21 cellular contexts compared by ENCODE assay signal in the genomic region with DNA sequence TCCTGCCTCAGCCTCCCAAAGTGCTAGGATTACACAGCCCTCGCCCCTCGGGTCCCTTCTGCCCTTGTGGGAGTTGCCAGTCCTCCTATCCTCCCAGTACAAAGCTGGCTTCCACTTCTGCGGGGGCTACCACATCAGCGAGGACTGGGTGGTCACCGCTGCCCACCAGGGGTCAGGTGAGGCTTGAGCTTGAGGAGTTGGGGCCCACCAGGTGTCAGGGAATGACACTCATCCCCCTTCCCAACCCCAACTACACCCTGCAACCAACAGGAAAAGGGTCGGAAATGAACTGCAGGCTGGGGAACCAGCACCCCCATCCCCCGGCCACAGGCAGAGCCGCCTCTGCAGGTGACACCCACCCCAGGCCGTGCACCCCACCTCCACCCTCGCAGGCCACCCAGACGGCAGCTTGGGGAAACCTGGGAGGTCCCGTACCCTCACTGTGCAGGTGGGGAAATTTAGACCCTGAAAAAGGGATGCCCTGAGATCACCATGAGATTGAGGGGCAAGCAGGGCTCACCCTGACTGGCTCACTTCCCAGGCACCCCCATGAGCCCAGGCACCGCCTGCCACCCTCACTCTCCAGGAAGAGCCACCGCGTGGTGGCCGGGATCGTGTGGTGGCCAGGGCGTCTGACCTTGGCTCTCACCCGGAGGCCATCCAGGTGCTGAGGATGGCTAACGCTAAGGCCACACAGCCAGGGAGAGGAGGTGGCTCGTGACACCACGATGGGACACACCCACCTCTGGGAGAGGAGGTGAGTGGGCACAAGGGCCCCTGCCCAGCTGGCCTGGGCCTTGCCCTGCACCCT. TPM values are rescaled to one million over a fixed set of nuclear protein-coding genes. Genes with fewer than 3 reads are reported as not detected.
A peak's percentile ranks its signal among the peaks of the same experiment; 100 is the strongest.
DNase-seq lines count a peak whose midpoint lies in the region; ATAC-seq, FAIRE-seq and TF ChIP-seq lines count a peak whose summit lies in the region.
"Had no signal": no experiment of that assay in that cellular context is flagged by ENCODE, and none has a peak within 500 bp of the region (broad histone marks: within the 10 kb centered on the region; RNA-seq: fewer than 3 reads in every experiment).

No MANE protein-coding gene starts in this region.

- H3K9me2 ChIP-seq in HCT116 (ENCODE audit: insufficient read depth), result no peaks in the 10 kb centered on the region

- no peak overlapping the region for H2BK120ac ChIP-seq in neuronal stem cell (ENCODE audit: low read depth, low read length)

- no peaks in the 10 kb centered on the region for H3K4me1 ChIP-seq in HCT116 (ENCODE audit: control insufficient read depth in 1 of 2, insufficient read depth in 2 of 2, low read length in 2 of 2)
- H3K4me1 ChIP-seq in astrocyte (ENCODE audit: insufficient read depth, low read length), result no peaks in the 10 kb centered on the region
- no peaks in the 10 kb centered on the region for H3K4me1 ChIP-seq in neuronal stem cell (ENCODE audit: control insufficient read depth in 2 of 2, insufficient read depth in 1 of 2, low read depth in 1 of 2, low read length in 2 of 2)
- H3K4me1 ChIP-seq: transverse colon had no signal

- CTCF ChIA-PET in HCT116 (lab: Charles Lee), result no interaction called here

- TF ChIP-seq CTCF in HCT116 (IDR thresholded peaks at IDR 0.05 in 2 of 3, conservative IDR thresholded peaks at IDR 0.05 in 1 of 3; ENCODE audit: borderline replicate concordance in 1 of 3, insufficient read depth in 1 of 3, low read depth in 2 of 3, low read length in 2 of 3) (no peak), astrocyte (IDR thresholded peaks at IDR 0.05; ENCODE audit: insufficient read depth, low read depth, low read length) (no peak)

- no peaks in the 10 kb centered on the region for H3K27me3 ChIP-seq in HCT116 (ENCODE audit: insufficient read depth, low read length)
- no peaks in the 10 kb centered on the region for H3K27me3 ChIP-seq in astrocyte (ENCODE audit: insufficient read depth, low read length)
- H3K27me3 ChIP-seq in neuronal stem cell (ENCODE audit: control insufficient read depth in 3 of 3, insufficient read depth in 3 of 3, low read depth in 1 of 3, low read length in 3 of 3), result no peaks in the 10 kb centered on the region
- H3K27me3 ChIP-seq: BLaER1, gastrocnemius medialis had no signal

- H2BK5ac ChIP-seq in neuronal stem cell (ENCODE audit: low read length), result no peak overlapping the region

- no peak overlapping the region for H3K9ac ChIP-seq in HCT116 (ENCODE audit: low read length)
- H3K9ac ChIP-seq in astrocyte (ENCODE audit: low read length), result no peak overlapping the region
- no peak overlapping the region for H3K9ac ChIP-seq in neuronal stem cell (ENCODE audit: low read depth, low read length, poor library complexity)
- H3K9ac ChIP-seq: BLaER1 had no signal

- WGBS in neuronal stem cell (ENCODE audit: extremely low coverage in 2 of 2, insufficient read length in 2 of 2, insufficient replicate concordance in 1 of 2), 2 donors, result no CpG with 5 or more reads among the region's 22 CpGs

- no TSS peak for BruUV-seq in HCT116 (replicated peaks; lab: Mats Ljungman, UMichigan)

- H3K18ac ChIP-seq in neuronal stem cell (ENCODE audit: low read length), result peak overlapping the region; percentile 71

- POLR2A ChIA-PET in HCT116 (lab: Charles Lee), result no interaction called here

- H3K79me2 ChIP-seq in HCT116 (ENCODE audit: insufficient read depth, low read length) (0 out of 2 replicates have a peak, but pooled peaks cover 4% of the 10 kb centered on the region), astrocyte (ENCODE audit: insufficient read depth, low read length) (peaks cover 23% of the 10 kb centered on the region)

- no peak overlapping the region for H3K4me2 ChIP-seq in HCT116 (ENCODE audit: low read length)
- H3K4me2 ChIP-seq in astrocyte (ENCODE audit: low read length), result no peak overlapping the region
- no peak overlapping the region for H3K4me2 ChIP-seq in neuronal stem cell (ENCODE audit: insufficient read depth, low read length, poor library complexity, severe bottlenecking)
- H3K4me2 ChIP-seq: BLaER1 had no signal

- FAIRE-seq in astrocyte (lab: Jason Lieb, UNC), result no peak
- FAIRE-seq: TTC549 had no signal

- H3K4me1 Mint-ChIP-seq in astrocyte (ENCODE audit: low read depth, unreplicated experiment), result peaks cover 16% of the 10 kb centered on the region
- H3K4me1 Mint-ChIP-seq: mesothelial cell of epicardium; stimulated activated naive CD8-positive, alpha-beta T cell treated with anti-CD3 and anti-CD28 coated beads, Interleukin-15, amount 100 ng/mL, for 72 hours had no signal

- no peaks in the 10 kb centered on the region for H3K9me3 Mint-ChIP-seq in astrocyte (ENCODE audit: unreplicated experiment)
- H3K9me3 Mint-ChIP-seq: activated T-helper 2 cell treated with anti-CD3 and anti-CD28 coated beads, Interferon-gamma antibody, Interleukin-2, Interleukin-4, amounts not matched to agents 10 μg/mL and 5 μg/mL and 100 μg/mL, durations not matched to agents 14 hours and 24 hours and 36 hours; mesothelial cell of epicardium; nephron progenitor cell; stimulated activated naive CD8-positive, alpha-beta T cell treated with anti-CD3 and anti-CD28 coated beads, Interleukin-15, amount 100 ng/mL, for 72 hours had no signal

- peak overlapping the region; percentile 66 for H3K27ac Mint-ChIP-seq in astrocyte (ENCODE audit: unreplicated experiment)
- H3K27ac Mint-ChIP-seq: activated T-helper 2 cell treated with anti-CD3 and anti-CD28 coated beads, Interferon-gamma antibody, Interleukin-2, Interleukin-4, amounts not matched to agents 10 μg/mL and 5 μg/mL and 100 μg/mL, durations not matched to agents 14 hours and 24 hours and 36 hours; mesothelial cell of epicardium; stimulated activated naive CD8-positive, alpha-beta T cell treated with anti-CD3 and anti-CD28 coated beads, Interleukin-15, amount 100 ng/mL, for 72 hours had no signal

- peaks cover 0 to 3% of the 10 kb centered on the region in 2 experiments; a peak in 2 of 4 replicates for H3K36me3 ChIP-seq in HCT116 (ENCODE audit: control insufficient read depth in 1 of 2, insufficient read depth in 2 of 2, low read length in 2 of 2)
- peaks cover 15% of the 10 kb centered on the region for H3K36me3 ChIP-seq in astrocyte (ENCODE audit: insufficient read depth, low read length)
- peaks cover 18 to 41% of the 10 kb centered on the region in 2 donors for H3K36me3 ChIP-seq in neuronal stem cell (replicated peaks in 1 of 2; ENCODE audit: control insufficient read depth in 2 of 2, insufficient read depth in 2 of 2, low read length in 2 of 2)
- H3K36me3 ChIP-seq: BLaER1 had no signal

- peak; percentile 26 for ATAC-seq in HCT116
- ATAC-seq: gastrocnemius medialis; stimulated activated naive CD8-positive, alpha-beta T cell treated with anti-CD3 and anti-CD28 coated beads, Interleukin-15, amount 100 ng/mL, for 72 hours had no signal

- H4K8ac ChIP-seq in neuronal stem cell (ENCODE audit: low read depth, low read length), result peak overlapping the region; percentile 43

- no peak for TF ChIP-seq POLR2A in HCT116 (IDR thresholded peaks at IDR 0.05; ENCODE audit: borderline replicate concordance, extremely low read depth, insufficient read depth, insufficient read length)

- H3K4ac ChIP-seq in neuronal stem cell (ENCODE audit: low read length), result no peak overlapping the region

- RAD21 ChIA-PET in HCT116 (lab: Charles Lee; ENCODE audit: low non-redundant PET in 1 of 2, low total read pairs in 2 of 2, uncharacterized antibody in 2 of 2, unreplicated experiment in 2 of 2), result no interaction called here

- H3K4me3 ChIP-seq in HCT116 (replicated peaks in 1 of 2; ENCODE audit: low read depth in 1 of 2, low read length in 2 of 2) (no peak overlapping the region), astrocyte (ENCODE audit: insufficient read depth, low read depth, low read length) (no peak overlapping the region), neuronal stem cell (ENCODE audit: low read length in 2 of 2) (peak overlapping the region in 1 of 2 donors; percentile 54)
- H3K4me3 ChIP-seq: BLaER1, gastrocnemius medialis, skin epidermis, transverse colon had no signal

- DNase-seq in HCT116 (ENCODE audit: low read depth, low spot score) (no peak), astrocyte (ENCODE audit: low read depth) (no peak), neuronal stem cell (ENCODE audit: low spot score) (no peak)
- no peak for DNase-seq in activated naive CD4-positive, alpha-beta T cell treated with anti-CD3 and anti-CD28 coated beads, Interleukin-2, amount 50 U/mL, for 16 hours
- DNase-seq in activated CD4-positive, alpha-beta T cell treated with anti-CD3 and anti-CD28 coated beads for 48 hours, result no peak
- DNase-seq: activated CD4-positive, alpha-beta T cell treated with anti-CD3 and anti-CD28 coated beads for 4 hours; central memory CD4-positive, alpha-beta T cell; EL; erythroblast; gastrocnemius medialis; NCI-H510A; nephron progenitor cell; stimulated activated naive CD8-positive, alpha-beta T cell treated with anti-CD3 and anti-CD28 coated beads, Interleukin-15, amount 100 ng/mL, for 72 hours; transverse colon had no signal

- TF ChIP-seq RAD21 in HCT116 (IDR thresholded peaks at IDR 0.05; ENCODE audit: low read depth), result no peak

- H3K23ac ChIP-seq in neuronal stem cell (ENCODE audit: low read depth, low read length, poor library complexity), result peak overlapping the region; percentile 68

- H4K91ac ChIP-seq in neuronal stem cell (ENCODE audit: low read depth, low read length, poor library complexity), result no peak overlapping the region

- peaks cover 5% of the 10 kb centered on the region for H3K36me3 Mint-ChIP-seq in astrocyte (ENCODE audit: low read depth, unreplicated experiment)

- no peak overlapping the region for H3K14ac ChIP-seq in neuronal stem cell (ENCODE audit: low read length)

- no peaks in the 10 kb centered on the region for H3K79me1 ChIP-seq in neuronal stem cell (ENCODE audit: low read depth, low read length)

- H2BK12ac ChIP-seq in neuronal stem cell (ENCODE audit: low read length), result no peak overlapping the region

- H3K9me3 ChIP-seq in HCT116 (ENCODE audit: control insufficient read depth in 1 of 2, insufficient read depth in 1 of 2, low read depth in 1 of 2, low read length in 2 of 2) (no peaks in the 10 kb centered on the region), astrocyte (ENCODE audit: insufficient read depth, low read depth, low read length) (no peaks in the 10 kb centered on the region), neuronal stem cell (replicated peaks in 1 of 2; ENCODE audit: control insufficient read depth in 2 of 2, insufficient read depth in 1 of 2, low read depth in 1 of 2, low read length in 2 of 2) (no peaks in the 10 kb centered on the region)
- H3K9me3 ChIP-seq: BLaER1, gastrocnemius medialis, transverse colon had no signal

- peaks cover 4% of the 10 kb centered on the region for H3K27me3 Mint-ChIP-seq in astrocyte (ENCODE audit: low read depth, unreplicated experiment)
- H3K27me3 Mint-ChIP-seq: progenitor cell of endocrine pancreas had no signal

- H4K20me1 ChIP-seq in HCT116 (ENCODE audit: insufficient read depth) (no peaks in the 10 kb centered on the region), astrocyte (ENCODE audit: insufficient read depth, low read length) (peaks cover 56% of the 10 kb centered on the region)
- H4K20me1 ChIP-seq: BLaER1 had no signal

- H3K27ac ChIP-seq in HCT116 (ENCODE audit: low read depth, low read length), result no peak overlapping the region
- H3K27ac ChIP-seq in astrocyte (ENCODE audit: low read depth, low read length), result no peak overlapping the region
- H3K27ac ChIP-seq in neuronal stem cell (replicated peaks; ENCODE audit: low read length), result no peak overlapping the region
- H3K27ac ChIP-seq: BLaER1, gastrocnemius medialis, skin epidermis, transverse colon had no signal

- no peak overlapping the region for H3K4me3 Mint-ChIP-seq in astrocyte (ENCODE audit: unreplicated experiment)
- H3K4me3 Mint-ChIP-seq: mesothelial cell of epicardium; nephron progenitor cell; stimulated activated naive CD8-positive, alpha-beta T cell treated with anti-CD3 and anti-CD28 coated beads, Interleukin-15, amount 100 ng/mL, for 72 hours had no signal

- H2AFZ ChIP-seq in HCT116 (ENCODE audit: low read depth, low read length, poor library complexity, severe bottlenecking), result no peak overlapping the region
- H2AFZ ChIP-seq in astrocyte (ENCODE audit: low read depth, low read length), result no peak overlapping the region
- no peak overlapping the region for H2AFZ ChIP-seq in neuronal stem cell (ENCODE audit: low read length)

- no peak overlapping the region for H2BK15ac ChIP-seq in neuronal stem cell (ENCODE audit: low read length)

- no peak overlapping the region for H2AK5ac ChIP-seq in neuronal stem cell (ENCODE audit: low read depth, low read length)

- intact Hi-C loops in HCT116 (cut with micrococcal nuclease), result no loop called here

RNA-seq across cellular contexts. Expression of a gene that starts 8.0 kb away (rescaled TPM):
- 5.6 TPM for total RNA-seq in HCT116 (2021; ENCODE audit: unreplicated experiment)
- polyA plus RNA-seq in HCT116 (2012), result 0.10 TPM in 1 of 2 replicates, not detected in the other
- not detected in 2 replicates for total RNA-seq in astrocyte
- polyA plus RNA-seq in neuronal stem cell (2013, experiment 1 of 2), result 0.06 TPM
- 0.06 TPM for polyA plus RNA-seq in neuronal stem cell (2013, experiment 2 of 2)
- total RNA-seq: activated T-helper 2 cell treated with anti-CD3 and anti-CD28 coated beads, Interferon-gamma antibody, Interleukin-2, Interleukin-4, amounts not matched to agents 10 μg/mL and 5 μg/mL and 100 μg/mL, durations not matched to agents 14 hours and 24 hours and 36 hours; gastrocnemius medialis; HT1080; mesothelial cell of epicardium; progenitor cell of endocrine pancreas; transverse colon had no signal

RNA-seq across cellular contexts. Expression of a gene that starts 19.8 kb away (rescaled TPM):
- total RNA-seq in HCT116 (2021; ENCODE audit: unreplicated experiment) (10.0 TPM), astrocyte (0.43 TPM in 1 of 2 replicates, not detected in the other)
- 0.03 TPM in 1 of 2 replicates, not detected in the other for polyA plus RNA-seq in HCT116 (2012)
- not detected for polyA plus RNA-seq in neuronal stem cell (2013, experiment 1 of 2)
- polyA plus RNA-seq in neuronal stem cell (2013, experiment 2 of 2), result 0.01 TPM
- total RNA-seq: activated T-helper 2 cell treated with anti-CD3 and anti-CD28 coated beads, Interferon-gamma antibody, Interleukin-2, Interleukin-4, amounts not matched to agents 10 μg/mL and 5 μg/mL and 100 μg/mL, durations not matched to agents 14 hours and 24 hours and 36 hours; HT1080; mesothelial cell of epicardium; transverse colon had no signal

RNA-seq across cellular contexts. Expression of a gene that starts 24.7 kb away (rescaled TPM):
- 49.6 TPM for total RNA-seq in HCT116 (2021; ENCODE audit: unreplicated experiment)
- polyA plus RNA-seq in HCT116 (2012), result 33.8 and 34.4 TPM in 2 replicates
- 241 and 296 TPM in 2 replicates for total RNA-seq in astrocyte
- 43.7 TPM for polyA plus RNA-seq in neuronal stem cell (2013, experiment 1 of 2)
- polyA plus RNA-seq in neuronal stem cell (2013, experiment 2 of 2), result 43.2 TPM
